ENCODE assay signal across 8 cellular contexts in the genomic region with DNA sequence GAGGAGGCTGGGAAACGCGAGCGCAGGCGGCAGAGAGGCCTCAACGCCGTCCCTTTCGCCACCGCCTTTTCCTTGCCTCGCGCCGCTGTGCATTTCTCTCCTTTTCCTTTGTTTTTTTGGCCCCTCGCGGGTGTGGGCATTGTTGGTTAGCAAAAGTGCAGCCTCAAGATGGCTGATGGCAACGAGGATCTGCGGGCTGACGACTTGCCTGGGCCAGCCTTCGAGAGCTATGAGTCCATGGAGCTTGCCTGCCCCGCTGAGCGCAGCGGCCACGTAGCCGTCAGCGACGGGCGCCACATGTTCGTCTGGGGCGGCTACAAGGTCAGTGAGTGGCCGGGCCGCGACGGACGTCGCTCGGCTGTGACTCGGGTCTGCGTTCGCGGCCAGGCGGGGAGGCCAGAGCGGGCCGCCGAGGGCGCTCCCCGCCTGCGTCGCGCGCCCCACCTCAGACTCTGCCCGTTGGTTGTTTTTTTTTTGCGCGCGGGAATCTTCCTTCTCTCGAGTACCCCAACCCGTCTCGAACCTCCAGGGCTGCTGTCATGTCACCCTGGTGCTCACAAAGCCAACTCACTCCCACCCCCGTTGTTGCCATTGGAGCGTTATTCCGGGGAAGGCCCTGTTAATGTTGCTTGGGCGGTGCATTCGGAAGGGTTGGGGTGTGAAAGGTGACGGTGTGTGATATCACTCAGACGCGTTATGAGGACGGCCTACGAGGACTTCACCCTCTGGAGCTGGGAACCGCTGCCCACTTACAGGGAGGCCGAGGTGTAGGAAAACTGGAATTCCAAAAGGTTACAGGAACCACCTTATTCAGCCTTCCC. TPM values are rescaled to one million over a fixed set of nuclear protein-coding genes. Genes with fewer than 3 reads are reported as not detected.
DNase-seq lines count a peak whose midpoint lies in the region; ATAC-seq, FAIRE-seq and TF ChIP-seq lines count a peak whose summit lies in the region.

No MANE protein-coding gene starts in this region.

- TF ChIP-seq CTCF in 22Rv1 (IDR thresholded peaks at IDR 0.05) (no peak), endothelial cell of umbilical vein (IDR thresholded peaks at IDR 0.05; ENCODE audit: extremely low read depth in 1 of 2, insufficient read depth in 1 of 2, low read depth in 1 of 2, low read length in 2 of 2) (no peak), mucosa of descending colon (IDR thresholded peaks at IDR 0.05) (no peak)

- H3K4me2 ChIP-seq in endothelial cell of umbilical vein (ENCODE audit: insufficient read depth, low read length) = peak overlapping the region; percentile 82

- peak; percentile 50 for TF ChIP-seq POLR2A in endothelial cell of umbilical vein (IDR thresholded peaks at IDR 0.05; ENCODE audit: low read depth, low read length)

- H3K9me1 ChIP-seq in endothelial cell of umbilical vein (replicated peaks; ENCODE audit: control insufficient read depth, extremely low read depth, insufficient read depth, low read length) = no peaks in the 10 kb centered on the region

- H3K9me3 ChIP-seq in endothelial cell of umbilical vein (replicated peaks; ENCODE audit: control insufficient read depth, insufficient read depth, low read length) = no peaks in the 10 kb centered on the region
- H3K9me3 ChIP-seq in mucosa of descending colon = no peaks in the 10 kb centered on the region

- peaks cover 10% of the 10 kb centered on the region for H3K79me2 ChIP-seq in endothelial cell of umbilical vein (ENCODE audit: control insufficient read depth, insufficient read depth, low read length)

- peak overlapping the region; percentile 50 to 86 (median 69) for H3K4me3 ChIP-seq in endothelial cell of umbilical vein (replicated peaks in 1 of 3; ENCODE audit: insufficient read depth in 1 of 3, low read depth in 1 of 3, low read length in 3 of 3)
- peak overlapping the region; percentile 95 for H3K4me3 ChIP-seq in mucosa of descending colon

- ATAC-seq in GM18502 (IDR thresholded peaks at IDR 0.05; ENCODE audit: poor library complexity, unreplicated experiment) (peak; percentile 32), HG03025 (IDR thresholded peaks at IDR 0.05; ENCODE audit: low FRiP score, unreplicated experiment) (peak; percentile 28), mucosa of descending colon (peak; percentile 64)

- H2AFZ ChIP-seq in endothelial cell of umbilical vein (ENCODE audit: low read depth, low read length) = peak overlapping the region; percentile 30

- POLR2A ChIA-PET in endothelial cell of umbilical vein (lab: Charles Lee) = interaction anchor here (0.6 to 2.4 kb wide), 7 partner anchors 37 to 351 kb away, joined by 3 to 12 read pairs (median 3); a partner anchor contains a TSS

- peak overlapping the region; percentile 99 for H3K27ac ChIP-seq in 22Rv1
- peak overlapping the region; percentile 86 for H3K27ac ChIP-seq in endothelial cell of umbilical vein (ENCODE audit: insufficient read depth, low read depth, low read length)

- CTCF ChIA-PET in endothelial cell of umbilical vein (lab: Charles Lee) = interaction anchor here (1.0 to 3.6 kb wide), 8 partner anchors 15 to 309 kb away, joined by 3 to 49 read pairs (median 8); a partner anchor contains a TSS

- H4K20me1 ChIP-seq in endothelial cell of umbilical vein (replicated peaks; ENCODE audit: control insufficient read depth, extremely low read depth, insufficient read depth, low read length) = no peaks in the 10 kb centered on the region

- BruUV-seq in endothelial cell of umbilical vein (replicated peaks; lab: Mats Ljungman, UMichigan) = no TSS peak

- H3K4me1 ChIP-seq in endothelial cell of umbilical vein (ENCODE audit: control insufficient read depth, extremely low read depth, insufficient read depth, low read length) = peaks cover 16% of the 10 kb centered on the region
- H3K4me1 ChIP-seq in mucosa of descending colon (ENCODE audit: low read depth) = peaks cover 14% of the 10 kb centered on the region

- DNase-seq in NCI-H524 treated with DMSO at 0.1 percent for 48 hours (lab: John Stamatoyannopoulos, UW) = peak; percentile 16
- DNase-seq in activated CD8-positive, alpha-beta memory T cell treated with anti-CD3 and anti-CD28 coated beads, Interleukin-2, amount 50 U/mL, for 1 hour (ENCODE audit: extremely low read depth) = peak; percentile 32
- peak; percentile 72 for DNase-seq in endothelial cell of umbilical vein (ENCODE audit: low read depth, low spot score)
- peak; percentile 78 to 81 (median 80) for DNase-seq in mucosa of descending colon
- DNase-seq in stimulated activated CD8-positive, alpha-beta memory T cell treated with anti-CD3 and anti-CD28 coated beads, Interleukin-4, amount 100 ng/mL, for 1 hour (ENCODE audit: low read depth in 2 of 2, low spot score in 1 of 2) = peak; percentile 8 to 29

- no peaks in the 10 kb centered on the region for H3K36me3 ChIP-seq in endothelial cell of umbilical vein (ENCODE audit: control insufficient read depth in 2 of 2, extremely low read depth in 1 of 2, insufficient read depth in 2 of 2, low read length in 2 of 2)
- H3K36me3 ChIP-seq in mucosa of descending colon (ENCODE audit: low read depth) = no peaks in the 10 kb centered on the region

- peak overlapping the region; percentile 91 for H3K9ac ChIP-seq in endothelial cell of umbilical vein (replicated peaks; ENCODE audit: extremely low read depth, insufficient read depth, low read length)

- no peaks in the 10 kb centered on the region for H3K27me3 ChIP-seq in endothelial cell of umbilical vein (ENCODE audit: control insufficient read depth in 2 of 2, insufficient read depth in 2 of 2, low read length in 2 of 2)

- dilution Hi-C loops in endothelial cell of umbilical vein (cut with MboI; ENCODE audit: extremely low pct_ligation_motif_present, low sequenced_read_pairs) = no loop called here

- intact Hi-C loops in endothelial cell of umbilical vein (cut with micrococcal nuclease) (loop anchor here (1.0 to 5.0 kb wide), 2 partner anchors 134 to 764 kb away; a partner anchor contains a TSS), mucosa of descending colon (cut with DNase I, micrococcal nuclease) (loop anchor here (5.0 to 10.0 kb wide), 2 partner anchors 134 to 136 kb away; a partner anchor contains a TSS)

- peak; percentile 75 for FAIRE-seq in endothelial cell of umbilical vein (lab: Jason Lieb, UNC)

TF ChIP-seq in endothelial cell of umbilical vein, 7 proteins besides CTCF, POLR2A, EP300 and RAD21:
- TF ChIP-seq POLR2AphosphoS5 (IDR thresholded peaks at IDR 0.05; ENCODE audit: insufficient read depth, low read depth, low read length) (peak; percentile 44), MYC (IDR thresholded peaks at IDR 0.05; ENCODE audit: low read depth, low read length) (no peak), EZH2 (IDR thresholded peaks at IDR 0.05; ENCODE audit: borderline replicate concordance, low read depth, low read length, severe bottlenecking) (no peak)

RNA-seq across cellular contexts. Expression of a gene that starts 0.6 kb away (rescaled TPM):
- 29.2 and 30.2 TPM in 2 replicates for total RNA-seq in endothelial cell of umbilical vein
- polyA plus RNA-seq in endothelial cell of umbilical vein = 24.4 and 25.2 TPM in 2 replicates
- 22.9 and 29.6 TPM in 2 replicates for polyA plus RNA-seq in endothelial cell of umbilical vein (2011; cell fraction: cytosol; rRNA removed)
- 87.1 and 87.6 TPM in 2 replicates for polyA plus RNA-seq in endothelial cell of umbilical vein (2011; cell fraction: nucleus; rRNA removed)
- polyA plus RNA-seq in endothelial cell of umbilical vein (2012) = 21.5 and 27.7 TPM in 2 replicates
- polyA minus RNA-seq in endothelial cell of umbilical vein = 32.9 and 44.2 TPM in 2 replicates
- 21.4 TPM for polyA minus RNA-seq in endothelial cell of umbilical vein (2011; cell fraction: cytosol; rRNA and poly(A)+ RNA removed)
- polyA minus RNA-seq in endothelial cell of umbilical vein (2011; cell fraction: nucleus; rRNA and poly(A)+ RNA removed) = 43.5 and 49.6 TPM in 2 replicates
- total RNA-seq in mucosa of descending colon = 10 to 100 TPM; 65.2 to 83.0 (median 75.0) TPM

Comparison
In these comparisons a context has a peak if more than half of its experiments do, and no peak if none do; other contexts are left out.
1. Peak in every context shown above with its lines: DNase-seq, ATAC-seq, H3K4me3 ChIP-seq and H3K27ac ChIP-seq.
2. DNase-seq: peak in every context shown above with its lines; median percentile 80 in mucosa of descending colon; 72 in endothelial cell of umbilical vein; 32 in activated CD8-positive, alpha-beta memory T cell treated with anti-CD3 and anti-CD28 coated beads, Interleukin-2, amount 50 U/mL, for 1 hour; 18 in stimulated activated CD8-positive, alpha-beta memory T cell treated with anti-CD3 and anti-CD28 coated beads, Interleukin-4, amount 100 ng/mL, for 1 hour; 16 in NCI-H524 treated with DMSO at 0.1 percent for 48 hours.